In genomic region chr10:102500621-102501149, GRCh38 we compare ENCODE assay signal across 15 cellular contexts. TPM values are rescaled to one million over a fixed set of nuclear protein-coding genes. Genes with fewer than 3 reads are reported as not detected.
A peak's percentile ranks its signal among the peaks of the same experiment; 100 is the strongest.
DNase-seq lines count a peak whose midpoint lies in the region; ATAC-seq, FAIRE-seq and TF ChIP-seq lines count a peak whose summit lies in the region.
"Had no signal": no experiment of that assay in that cellular context is flagged by ENCODE, and none has a peak within 500 bp of the region (broad histone marks: within the 10 kb centered on the region; RNA-seq: fewer than 3 reads in every experiment).

No MANE protein-coding gene starts in this region.

- no peak for FAIRE-seq in A549 (lab: Jason Lieb, UNC)

- CTCF ChIA-PET in A549 (lab: Yijun Ruan, JAX), result interaction anchor here (0.5 to 5.8 kb wide), 9 partner anchors 15 to 269 kb away, joined by 3 to 87 read pairs (median 5); no protein-coding TSS in a partner anchor

- H3K9me3 Mint-ChIP-seq in neural progenitor cell (no peaks in the 10 kb centered on the region), progenitor cell of endocrine pancreas (ENCODE audit: low read depth) (no peaks in the 10 kb centered on the region)

- DNase-seq in A549 (ENCODE audit: low read depth in 1 of 2, low spot score in 1 of 2), result no peak
- DNase-seq in HFF-Myc (ENCODE audit: extremely low read depth, low read depth), result no peak
- no peak for DNase-seq in dorsolateral prefrontal cortex
- no peak for DNase-seq in neural progenitor cell (ENCODE audit: low spot score)
- DNase-seq in NCI-H187 (lab: John Stamatoyannopoulos, UW), result no peak
- no peak for DNase-seq in progenitor cell of endocrine pancreas (ENCODE audit: low spot score, unreplicated experiment)
- DNase-seq: activated T-cell treated with anti-CD3 and anti-CD28 coated beads, Interleukin-2, amount 50 U/mL, for 48 hours; BE2C; effector memory CD4-positive, alpha-beta T cell; midbrain; NCI-H1092; NCI-H510A; SIG-M5 had no signal

- TF ChIP-seq RAD21 in A549 (conservative IDR thresholded peaks at IDR 0.05 in 1 of 2, IDR thresholded peaks at IDR 0.05 in 1 of 2), result no peak

- H3K36me3 Mint-ChIP-seq in neural progenitor cell (peaks cover 5% of the 10 kb centered on the region), progenitor cell of endocrine pancreas (ENCODE audit: insufficient read depth) (no peaks in the 10 kb centered on the region)

- no peak for TF ChIP-seq EP300 in A549 (IDR thresholded peaks at IDR 0.05)

- ATAC-seq in A549 (no peak), HG03460 (IDR thresholded peaks at IDR 0.05; ENCODE audit: unreplicated experiment) (no peak), HG02884 (IDR thresholded peaks at IDR 0.05; ENCODE audit: unreplicated experiment) (no peak)

- 94% methylated on average over 13 of the region's 13 CpGs for WGBS in A549 (ENCODE audit: missing lambda C conversion rate)

- H3K4me1 Mint-ChIP-seq in neural progenitor cell (peaks cover 9% of the 10 kb centered on the region), progenitor cell of endocrine pancreas (ENCODE audit: low read depth) (peaks cover 10% of the 10 kb centered on the region)

- POLR2A ChIA-PET in A549 (lab: Yijun Ruan, JAX), result interaction anchor here (0.5 kb wide), 1 partner anchor 277 kb away, joined by 3 read pairs; no protein-coding TSS in a partner anchor

- TF ChIP-seq CTCF in A549 (IDR thresholded peaks at IDR 0.05) (no peak), HFF-Myc (IDR thresholded peaks at IDR 0.05; ENCODE audit: low read depth, low read length, missing control alignments) (no peak), dorsolateral prefrontal cortex (IDR thresholded peaks at IDR 0.05 in 54 of 56, conservative IDR thresholded peaks at IDR 0.05 in 2 of 56; ENCODE audit: low read depth in 1 of 56, partially characterized antibody in 56 of 56) (no peak), neural progenitor cell (IDR thresholded peaks at IDR 0.05) (no peak), progenitor cell of endocrine pancreas (IDR thresholded peaks at IDR 0.05; ENCODE audit: unreplicated experiment) (no peak)

- H3K4me3 ChIP-seq in A549 (no peak overlapping the region; the same call in 2 of the 3 replicates), HFF-Myc (replicated peaks; ENCODE audit: low read depth, low read length) (peak overlapping the region; percentile 92), dorsolateral prefrontal cortex (peak overlapping the region in 43 of 59 donors; percentile 82 to 100 (median 97)), neural progenitor cell (peak overlapping the region; percentile 84)

- H3K9ac ChIP-seq in neural progenitor cell, result no peak overlapping the region

- H3K36me3 ChIP-seq in neural progenitor cell, result no peaks in the 10 kb centered on the region

- H4K20me1 ChIP-seq in neural progenitor cell (ENCODE audit: low read depth), result peaks cover 59% of the 10 kb centered on the region

- H3K4me1 ChIP-seq in A549 (peaks cover 17% of the 10 kb centered on the region; the same call in 2 of the 3 replicates), neural progenitor cell (peaks cover 15% of the 10 kb centered on the region)
- H3K4me1 ChIP-seq: BE2C had no signal

- peak overlapping the region; percentile 81 for H3K4me2 ChIP-seq in A549
- H3K4me2 ChIP-seq in neural progenitor cell, result peak overlapping the region; percentile 76

- H3K27me3 ChIP-seq in dorsolateral prefrontal cortex (no peaks in the 10 kb centered on the region), neural progenitor cell (no peaks in the 10 kb centered on the region)
- H3K27me3 ChIP-seq: BE2C had no signal

- TF ChIP-seq POLR2A in A549 (IDR thresholded peaks at IDR 0.05; ENCODE audit: low read length), result no peak

- H3K9me3 ChIP-seq in A549 (no peaks in the 10 kb centered on the region), neural progenitor cell (ENCODE audit: low read depth) (no peaks in the 10 kb centered on the region)
- H3K9me3 ChIP-seq: BE2C had no signal

- H3K27ac Mint-ChIP-seq in neural progenitor cell (no peak overlapping the region), progenitor cell of endocrine pancreas (no peak overlapping the region)

- H3K79me2 ChIP-seq in neural progenitor cell (ENCODE audit: low read depth), result peaks cover 76% of the 10 kb centered on the region

- peaks cover 22% of the 10 kb centered on the region for H3F3A ChIP-seq in neural progenitor cell (ENCODE audit: low read depth)

- H3K27me3 Mint-ChIP-seq in neural progenitor cell (ENCODE audit: insufficient read depth, low read depth), result peaks cover 2% of the 10 kb centered on the region
- H3K27me3 Mint-ChIP-seq in progenitor cell of endocrine pancreas, result no peaks in the 10 kb centered on the region

- H2AFZ ChIP-seq in neural progenitor cell (replicated peaks), result no peak overlapping the region

- H3K27ac ChIP-seq in A549, result no peak overlapping the region
- H3K27ac ChIP-seq in dorsolateral prefrontal cortex, result peak overlapping the region in 10 of 59 donors; percentile 43 to 97 (median 67)
- H3K27ac ChIP-seq in neural progenitor cell, result no peak overlapping the region

- H3K4me3 Mint-ChIP-seq in neural progenitor cell (no peak overlapping the region), progenitor cell of endocrine pancreas (ENCODE audit: low read depth) (no peak overlapping the region)

- intact Hi-C loops in dorsolateral prefrontal cortex (cut with DNase I), result loop anchor here in 1 of 2 donors (5.0 kb wide), 2 partner anchors 38 to 97 kb away; no protein-coding TSS in a partner anchor

TF ChIP-seq in A549, 52 proteins besides CTCF, POLR2A, EP300 and RAD21 (continues in another document):
- no peak for TF ChIP-seq FOSB (CRISPR knock-in tag; IDR thresholded peaks at IDR 0.05)
- TF ChIP-seq MAX (IDR thresholded peaks at IDR 0.05), result no peak
- TF ChIP-seq, protein P1, sequence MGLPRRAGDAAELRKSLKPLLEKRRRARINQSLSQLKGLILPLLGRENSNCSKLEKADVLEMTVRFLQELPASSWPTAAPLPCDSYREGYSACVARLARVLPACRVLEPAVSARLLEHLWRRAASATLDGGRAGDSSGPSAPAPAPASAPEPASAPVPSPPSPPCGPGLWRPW (IDR thresholded peaks at IDR 0.05), result no peak
- TF ChIP-seq FOXS1 (CRISPR knock-in tag; IDR thresholded peaks at IDR 0.05), result no peak
- TF ChIP-seq, protein P2, sequence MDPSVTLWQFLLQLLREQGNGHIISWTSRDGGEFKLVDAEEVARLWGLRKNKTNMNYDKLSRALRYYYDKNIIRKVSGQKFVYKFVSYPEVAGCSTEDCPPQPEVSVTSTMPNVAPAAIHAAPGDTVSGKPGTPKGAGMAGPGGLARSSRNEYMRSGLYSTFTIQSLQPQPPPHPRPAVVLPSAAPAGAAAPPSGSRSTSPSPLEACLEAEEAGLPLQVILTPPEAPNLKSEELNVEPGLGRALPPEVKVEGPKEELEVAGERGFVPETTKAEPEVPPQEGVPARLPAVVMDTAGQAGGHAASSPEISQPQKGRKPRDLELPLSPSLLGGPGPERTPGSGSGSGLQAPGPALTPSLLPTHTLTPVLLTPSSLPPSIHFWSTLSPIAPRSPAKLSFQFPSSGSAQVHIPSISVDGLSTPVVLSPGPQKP (IDR thresholded peaks at IDR 0.05; ENCODE audit: low read depth, low read length), result no peak
- TF ChIP-seq NR3C1 (IDR thresholded peaks at IDR 0.05), result no peak
- TF ChIP-seq NFE2L2 (conservative IDR thresholded peaks at IDR 0.05; ENCODE audit: low read length), result no peak

RNA-seq across cellular contexts. Expression of gene ACTR1A, which starts 1.8 kb away (rescaled TPM):
- 114 and 135 TPM in 2 replicates for polyA plus RNA-seq in A549 (2011; rRNA removed)
- 86.7 and 109 TPM in 2 replicates for polyA plus RNA-seq in A549 (2012; cell fraction: cytosol; rRNA removed)
- polyA plus RNA-seq in A549 (2012; cell fraction: nucleus; rRNA removed), result 98.9 and 106 TPM in 2 replicates
- 81.3 to 86.1 TPM (median 85.8 TPM) in 3 replicates for polyA plus RNA-seq in A549 (2017; fragmentation: RNase III; extraction: RNeasy Plus Mini Kit Qiagen cat#74134 plus additional on column Dnase treatment)
- polyA minus RNA-seq in A549 (2011; rRNA and poly(A)+ RNA removed), result 164 and 202 TPM in 2 replicates
- 100 to 1,000 TPM; 106 to 185 (median 154) TPM for total RNA-seq in dorsolateral prefrontal cortex
- total RNA-seq in neural progenitor cell (ENCODE audit: low replicate concordance), result 86.9 and 133 TPM in 2 replicates
- total RNA-seq in progenitor cell of endocrine pancreas, result 87.2 and 104 TPM in 2 replicates

RNA-seq across cellular contexts. Expression of gene SUFU, which starts 3.1 kb away (rescaled TPM):
- polyA plus RNA-seq in A549 (2011; rRNA removed) (3.7 and 4.5 TPM in 2 replicates), A549 (2017; fragmentation: RNase III; extraction: RNeasy Plus Mini Kit Qiagen cat#74134 plus additional on column Dnase treatment) (4.6 to 5.5 TPM (median 5.4 TPM) in 3 replicates)
- polyA plus RNA-seq in A549 (2012; cell fraction: cytosol; rRNA removed), result 3.8 and 4.7 TPM in 2 replicates
- 7.8 and 8.1 TPM in 2 replicates for polyA plus RNA-seq in A549 (2012; cell fraction: nucleus; rRNA removed)
- 7.0 and 7.8 TPM in 2 replicates for polyA minus RNA-seq in A549 (2011; rRNA and poly(A)+ RNA removed)
- total RNA-seq in dorsolateral prefrontal cortex (10 to 100 TPM in 119 of 120 experiments, 1 to 10 TPM in 1; 9.6 to 23.5 (median 14.8) TPM), neural progenitor cell (ENCODE audit: low replicate concordance) (11.5 and 14.7 TPM in 2 replicates), progenitor cell of endocrine pancreas (23.0 and 25.8 TPM in 2 replicates)

RNA-seq across cellular contexts. Expression of gene C10orf95, which starts 49.3 kb away (rescaled TPM):
- 0.09 and 0.12 TPM in 2 replicates for polyA plus RNA-seq in A549 (2011; rRNA removed)
- 0.20 and 0.31 TPM in 2 replicates for polyA plus RNA-seq in A549 (2012; cell fraction: cytosol; rRNA removed)
- polyA plus RNA-seq in A549 (2012; cell fraction: nucleus; rRNA removed), result 0.13 and 0.16 TPM in 2 replicates
- polyA plus RNA-seq in A549 (2017; fragmentation: RNase III; extraction: RNeasy Plus Mini Kit Qiagen cat#74134 plus additional on column Dnase treatment), result 0.07 to 0.13 TPM (median 0.07 TPM) in 3 replicates
- 0.24 and 0.33 TPM in 2 replicates for polyA minus RNA-seq in A549 (2011; rRNA and poly(A)+ RNA removed)
- total RNA-seq in dorsolateral prefrontal cortex, result 1 to 10 TPM in 4 of 120 experiments, under 1 TPM in 54, not detected in 62; 0.26 to 1.3 (median 0.45) TPM
- not detected in 2 replicates for total RNA-seq in neural progenitor cell (ENCODE audit: low replicate concordance)
- 0.73 and 0.77 TPM in 2 replicates for total RNA-seq in progenitor cell of endocrine pancreas
